ENCODE assay signal across 8 cellular contexts in the genomic region with DNA sequence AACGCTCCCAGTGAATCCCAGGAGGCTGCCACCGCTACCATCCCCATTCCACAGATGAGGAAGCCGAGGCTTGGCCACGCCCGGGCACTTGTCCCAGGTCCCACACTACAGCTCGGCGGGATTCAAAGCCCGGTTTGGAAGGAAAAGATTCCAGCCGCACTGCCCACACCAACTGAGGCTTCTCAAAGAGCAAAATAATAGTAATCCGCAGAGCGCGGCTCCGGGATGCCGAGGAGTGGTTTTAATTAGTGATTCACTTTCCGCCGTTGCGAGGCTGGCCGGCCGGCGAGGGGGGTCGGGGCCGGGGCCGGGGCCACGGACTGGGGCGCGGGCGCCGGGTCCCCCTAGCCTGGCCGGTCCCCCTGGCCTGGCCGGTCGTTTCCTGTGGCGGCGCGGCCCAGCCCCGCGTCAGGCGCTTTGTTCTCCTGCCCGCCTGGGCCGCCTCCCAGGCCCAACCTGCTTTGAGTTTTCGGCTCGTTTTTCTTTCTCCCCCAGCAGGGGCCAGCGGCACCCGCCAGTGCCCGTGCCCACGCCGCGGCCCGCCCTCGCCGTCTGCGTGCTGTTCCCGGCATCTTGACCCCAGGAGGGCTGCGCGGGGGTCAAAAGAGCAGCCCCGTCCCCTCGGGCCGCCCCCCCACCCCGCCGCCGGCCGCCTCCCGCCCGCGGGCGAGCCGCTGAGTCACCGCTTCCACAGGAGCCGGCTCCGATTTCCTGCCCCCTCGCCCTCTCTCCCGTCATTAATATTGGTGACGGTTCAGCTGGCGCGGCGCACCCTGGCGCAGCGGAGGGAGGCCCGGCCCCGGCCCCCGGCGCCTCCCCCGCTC. TPM values are rescaled to one million over a fixed set of nuclear protein-coding genes. Genes with fewer than 3 reads are reported as not detected.
DNase-seq lines count a peak whose midpoint lies in the region; ATAC-seq and TF ChIP-seq lines count a peak whose summit lies in the region.

No MANE protein-coding gene starts in this region.

- no peak overlapping the region for H3K27ac Mint-ChIP-seq in T-helper 17 cell
- H3K27ac Mint-ChIP-seq in naive thymus-derived CD4-positive, alpha-beta T cell = no peak overlapping the region

- no peaks in the 10 kb centered on the region for H3K9me3 ChIP-seq in T-helper 17 cell (ENCODE audit: control insufficient read depth, low read length, poor library complexity, severe bottlenecking)
- H3K9me3 ChIP-seq in esophagus (ENCODE audit: control insufficient read depth in 2 of 2, insufficient read depth in 1 of 2, low read depth in 1 of 2, low read length in 1 of 2) = no peaks in the 10 kb centered on the region
- no peaks in the 10 kb centered on the region for H3K9me3 ChIP-seq in naive thymus-derived CD4-positive, alpha-beta T cell (ENCODE audit: control insufficient read depth in 2 of 3, low read length in 3 of 3)
- no peaks in the 10 kb centered on the region for H3K9me3 ChIP-seq in uterus

- H3K27me3 ChIP-seq in esophagus (ENCODE audit: control insufficient read depth in 1 of 2, insufficient read depth in 2 of 2, low read length in 2 of 2) = no peaks in the 10 kb centered on the region
- H3K27me3 ChIP-seq in naive thymus-derived CD4-positive, alpha-beta T cell (ENCODE audit: control insufficient read depth in 2 of 2, insufficient read depth in 2 of 2, low read length in 2 of 2) = no peaks in the 10 kb centered on the region
- no peaks in the 10 kb centered on the region for H3K27me3 ChIP-seq in uterus

- intact Hi-C loops in naive thymus-derived CD4-positive, alpha-beta T cell (cut with micrococcal nuclease) = no loop called here
- intact Hi-C loops in uterus (cut with DNase I; ENCODE audit: low total_unique reads) = no loop called here

- DNase-seq in GM04504 (ENCODE audit: low read depth) (peak; percentile 42), T-helper 17 cell (no peak), uterus (peak; percentile 72 to 77), SIG-M5 (lab: John Stamatoyannopoulos, UW) (no peak)
- peak in 1 of 9 donors; percentile 34 for DNase-seq in naive thymus-derived CD4-positive, alpha-beta T cell

- POLR2A ChIA-PET in naive thymus-derived CD4-positive, alpha-beta T cell (lab: Charles Lee) = no interaction called here

- H3K36me3 Mint-ChIP-seq in T-helper 17 cell (ENCODE audit: low read depth) = peaks cover 4% of the 10 kb centered on the region
- H3K36me3 Mint-ChIP-seq in naive thymus-derived CD4-positive, alpha-beta T cell = no peaks in the 10 kb centered on the region

- ATAC-seq in T-helper 17 cell (peak; percentile 27), HG02970 (IDR thresholded peaks at IDR 0.05; ENCODE audit: low FRiP score, unreplicated experiment) (no peak), GM18511 (IDR thresholded peaks at IDR 0.05; ENCODE audit: unreplicated experiment) (no peak)
- peak; percentile 46 for ATAC-seq in naive thymus-derived CD4-positive, alpha-beta T cell

- no peaks in the 10 kb centered on the region for H3K9me3 Mint-ChIP-seq in naive thymus-derived CD4-positive, alpha-beta T cell

- TF ChIP-seq CTCF in uterus (IDR thresholded peaks at IDR 0.05) = no peak

- CTCF ChIA-PET in naive thymus-derived CD4-positive, alpha-beta T cell (lab: Charles Lee) = no interaction called here

- H3K27ac ChIP-seq in esophagus (ENCODE audit: low read depth in 2 of 2, low read length in 1 of 2) (peak overlapping the region; percentile 61 to 76), uterus (peak overlapping the region; percentile 90 to 92)
- no peak overlapping the region for H3K27ac ChIP-seq in naive thymus-derived CD4-positive, alpha-beta T cell (ENCODE audit: low read depth, low read length)

- H3K4me3 ChIP-seq in esophagus (ENCODE audit: low read depth in 1 of 2, low read length in 2 of 2) (peak overlapping the region; percentile 45 to 51), uterus (peak overlapping the region; percentile 33 to 59)
- H3K4me3 ChIP-seq in naive thymus-derived CD4-positive, alpha-beta T cell (ENCODE audit: low read length) = no peak overlapping the region

- peaks cover 56% of the 10 kb centered on the region for H3K27me3 Mint-ChIP-seq in T-helper 17 cell
- H3K27me3 Mint-ChIP-seq in naive thymus-derived CD4-positive, alpha-beta T cell = peaks cover 33 to 68% (median 50%) of the 10 kb centered on the region in 5 donors

- H3K4me1 Mint-ChIP-seq in T-helper 17 cell = peaks cover 5% of the 10 kb centered on the region
- H3K4me1 Mint-ChIP-seq in naive thymus-derived CD4-positive, alpha-beta T cell = peaks cover 0 to 9% (median 0%) of the 10 kb centered on the region in 7 donors

- TF ChIP-seq POLR2A in uterus (IDR thresholded peaks at IDR 0.05) = no peak

- H3K36me3 ChIP-seq in esophagus (ENCODE audit: control insufficient read depth in 2 of 2, insufficient read depth in 2 of 2, low read length in 1 of 2) = no peaks in the 10 kb centered on the region
- H3K36me3 ChIP-seq in naive thymus-derived CD4-positive, alpha-beta T cell (ENCODE audit: control insufficient read depth in 2 of 3, insufficient read depth in 3 of 3, low read length in 3 of 3) = no peaks in the 10 kb centered on the region
- no peaks in the 10 kb centered on the region for H3K36me3 ChIP-seq in uterus

- 7 to 8% methylated on average over 62 to 82 of the region's 82 CpGs for WGBS in esophagus, 2 donors

- H3K4me1 ChIP-seq in esophagus (ENCODE audit: control insufficient read depth in 2 of 2, insufficient read depth in 2 of 2, low read length in 1 of 2) (no peaks in the 10 kb centered on the region), uterus (peaks cover 0 to 7% of the 10 kb centered on the region in 2 donors)
- H3K4me1 ChIP-seq in naive thymus-derived CD4-positive, alpha-beta T cell (ENCODE audit: control insufficient read depth in 2 of 2, insufficient read depth in 2 of 2, low read length in 2 of 2) = no peaks in the 10 kb centered on the region

- H3K4me3 Mint-ChIP-seq in T-helper 17 cell = peak overlapping the region; percentile 84
- H3K4me3 Mint-ChIP-seq in naive thymus-derived CD4-positive, alpha-beta T cell = peak overlapping the region in 3 of 10 donors; percentile 13 to 77 (median 19)

RNA-seq across cellular contexts. Expression of a gene that starts 31.2 kb away (rescaled TPM):
- total RNA-seq in T-helper 17 cell = under 1 TPM; 0.44 to 0.50 TPM
- under 1 TPM; 0.06 to 0.18 TPM for polyA plus RNA-seq in esophagus
- total RNA-seq in naive thymus-derived CD4-positive, alpha-beta T cell = under 1 TPM in 2 of 5 experiments, not detected in 3; 0.24 to 0.44 TPM
- polyA plus RNA-seq in naive thymus-derived CD4-positive, alpha-beta T cell = not detected
- total RNA-seq in uterus = 1 to 10 TPM in 2 of 4 donors, not detected in 2; 1.4 to 3.0 TPM

Comparison
In these comparisons a context has a peak if more than half of its experiments do, and no peak if none do; other contexts are left out.
1. DNase-seq: peak in GM04504 (single experiment) and uterus (2 of 2); none in T-helper 17 cell (0 of 3) and SIG-M5 (single experiment).
2. ATAC-seq: peak in T-helper 17 cell (single experiment) and naive thymus-derived CD4-positive, alpha-beta T cell (single experiment); none in HG02970 (single experiment) and GM18511 (single experiment).